26 cellular contexts compared by ENCODE assay signal in genomic region chr1:181626252-181626938, GRCh38.
"Had no signal": no experiment of that assay in that cellular context is flagged by ENCODE, and none has a peak within 500 bp of the region (broad histone marks: within the 10 kb centered on the region; RNA-seq: fewer than 3 reads in every experiment).

No MANE protein-coding gene starts in this region.

- H3K27me3 ChIP-seq: esophagus squamous epithelium, neural progenitor cell, right lobe of liver, stomach, thyroid gland had no signal

- FAIRE-seq: endothelial cell of umbilical vein, keratinocyte, urothelium cell line had no signal

- H3K36me3 ChIP-seq: esophagus squamous epithelium, heart right ventricle, neural progenitor cell, right lobe of liver, stomach, thyroid gland had no signal

- H3K79me2 ChIP-seq: parathyroid adenoma had no signal

- H3K27ac ChIP-seq: coronary artery, esophagus squamous epithelium, heart right ventricle, neural progenitor cell, parathyroid adenoma, right lobe of liver, stomach, thyroid gland had no signal

- H2AFZ ChIP-seq: neural progenitor cell, parathyroid adenoma had no signal

- H3K9me3 ChIP-seq: esophagus squamous epithelium, heart right ventricle, right lobe of liver, stomach, thyroid gland had no signal

- H3K4me3 ChIP-seq: coronary artery, esophagus squamous epithelium, heart right ventricle, lung, neural progenitor cell, right lobe of liver, smooth muscle cell, stomach, thyroid gland had no signal

- H3K9ac ChIP-seq: neural progenitor cell, parathyroid adenoma had no signal

- DNase-seq: dermis blood vessel endothelial cell; effector memory CD4-positive, alpha-beta T cell; erythroblast; esophagus squamous epithelium; foreskin melanocyte; glutamatergic neuron; heart right ventricle; hypothalamus; naive thymus-derived CD4-positive, alpha-beta T cell; right lobe of liver; stimulated activated CD4-positive, alpha-beta T cell treated with anti-CD3 and anti-CD28 coated beads, Interleukin-12 subunit alpha, Interleukin-12 subunit beta, amount 100 ng/mL, for 4 hours; stimulated activated CD4-positive, alpha-beta T cell treated with anti-CD3 and anti-CD28 coated beads, Interleukin-2, amount 100 ng/mL, for 24 hours; stimulated activated CD4-positive, alpha-beta T cell treated with anti-CD3 and anti-CD28 coated beads, Interleukin-4, amount 100 ng/mL, for 24 hours; stimulated activated naive CD4-positive, alpha-beta T cell treated with Interleukin-2 at 50 U/mL for 16 hours; stomach; thyroid gland had no signal

- H3K4me1 ChIP-seq: esophagus squamous epithelium, heart right ventricle, neural progenitor cell, parathyroid adenoma, right lobe of liver, thyroid gland had no signal

- H3K4me2 ChIP-seq: neural progenitor cell, smooth muscle cell had no signal

- ATAC-seq: heart right ventricle; left lobe of liver; naive thymus-derived CD4-positive, alpha-beta T cell; right lobe of liver; stimulated activated effector memory CD8-positive, alpha-beta T cell treated with anti-CD3 and anti-CD28 coated beads, Interleukin-12 subunit alpha, Interleukin-12 subunit beta, amount 100 ng/mL, for 72 hours had no signal
